In the genomic region with DNA sequence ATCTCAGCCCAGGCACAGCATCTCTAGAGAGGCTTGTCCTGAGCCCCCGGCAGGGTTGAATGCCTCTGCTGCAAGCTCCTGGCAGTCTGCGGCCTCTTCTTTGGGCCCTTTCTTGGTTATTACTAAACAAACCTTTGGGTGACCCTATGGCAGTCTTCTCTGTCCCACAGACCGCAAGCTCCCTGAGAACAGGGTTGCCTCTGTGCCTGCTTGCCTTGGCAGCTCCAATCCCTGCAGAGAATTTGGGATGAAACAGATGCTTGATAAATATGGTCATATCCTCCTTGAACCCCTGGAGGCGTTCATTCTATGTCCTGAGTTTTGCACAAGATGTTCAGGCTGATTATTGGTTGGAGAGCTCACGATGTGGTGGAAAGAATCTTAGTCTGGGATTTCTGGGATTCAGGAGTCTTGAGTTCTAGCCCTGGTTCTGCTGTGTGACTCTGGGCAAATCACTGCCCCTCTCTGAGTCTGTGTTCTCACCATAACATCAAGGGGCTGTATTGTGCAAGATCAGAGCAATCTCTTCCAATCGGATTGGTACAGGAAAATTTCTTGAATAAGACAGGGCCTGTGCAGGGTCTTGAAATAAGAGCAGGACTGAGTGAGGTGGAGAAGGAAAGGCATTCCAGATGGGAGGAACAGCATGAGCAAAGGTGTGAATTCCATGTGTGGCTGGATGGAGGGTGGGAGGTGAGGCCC, we compare ENCODE assay signal across 1 cellular context.
A peak's percentile ranks its signal among the peaks of the same experiment; 100 is the strongest.
TF ChIP-seq lines count a peak whose summit lies in the region.

No MANE protein-coding gene starts in this region.

TF ChIP-seq in H1, 55 proteins besides CTCF, POLR2A, EP300 and RAD21:
- TF ChIP-seq KDM1A (IDR thresholded peaks at IDR 0.05; ENCODE audit: borderline replicate concordance, low read length), result peak; percentile 77
- TF ChIP-seq KDM5A (IDR thresholded peaks at IDR 0.05; ENCODE audit: low read length), result no peak
TF ChIP-seq in H1: peak in this region for 1.
